In genomic region chr7:77626515-77627306, GRCh38 we compare ENCODE assay signal across 23 cellular contexts.
DNase-seq lines count a peak whose midpoint lies in the region; ATAC-seq, FAIRE-seq and TF ChIP-seq lines count a peak whose summit lies in the region.
"Had no signal": no experiment of that assay in that cellular context is flagged by ENCODE, and none has a peak within 500 bp of the region (broad histone marks: within the 10 kb centered on the region; RNA-seq: fewer than 3 reads in every experiment).

No MANE protein-coding gene starts in this region.

- no peak overlapping the region for H3K9ac ChIP-seq in astrocyte (ENCODE audit: low read length)

- no peaks in the 10 kb centered on the region for H3K9me3 Mint-ChIP-seq in stimulated activated naive CD8-positive, alpha-beta T cell treated with anti-CD3 and anti-CD28 coated beads, Interleukin-15, Interleukin-2, amounts not matched to agents 100 ng/mL and 50 ng/mL, for 24 hours
- H3K9me3 Mint-ChIP-seq in astrocyte (ENCODE audit: unreplicated experiment), result no peaks in the 10 kb centered on the region
- H3K9me3 Mint-ChIP-seq: activated T-cell treated with anti-CD3 and anti-CD28 coated beads, Interleukin-2, amount 50 U/mL, for 4 hours; IgD-negative memory B cell had no signal

- H3K27me3 Mint-ChIP-seq in stimulated activated naive CD8-positive, alpha-beta T cell treated with anti-CD3 and anti-CD28 coated beads, Interleukin-15, Interleukin-2, amounts not matched to agents 100 ng/mL and 50 ng/mL, for 24 hours, result no peaks in the 10 kb centered on the region
- H3K27me3 Mint-ChIP-seq in astrocyte (ENCODE audit: low read depth, unreplicated experiment), result no peaks in the 10 kb centered on the region
- H3K27me3 Mint-ChIP-seq: IgD-negative memory B cell had no signal

- no peak for FAIRE-seq in astrocyte (lab: Jason Lieb, UNC)
- FAIRE-seq: GM19239, TTC549 had no signal

- peaks cover 10% of the 10 kb centered on the region for H3K36me3 Mint-ChIP-seq in stimulated activated naive CD8-positive, alpha-beta T cell treated with anti-CD3 and anti-CD28 coated beads, Interleukin-15, Interleukin-2, amounts not matched to agents 100 ng/mL and 50 ng/mL, for 24 hours (ENCODE audit: low read depth)
- peaks cover 7% of the 10 kb centered on the region for H3K36me3 Mint-ChIP-seq in astrocyte (ENCODE audit: low read depth, unreplicated experiment)

- H3K4me2 ChIP-seq in astrocyte (ENCODE audit: low read length), result no peak overlapping the region

- DNase-seq in stimulated activated naive CD8-positive, alpha-beta T cell treated with anti-CD3 and anti-CD28 coated beads, Interleukin-15, Interleukin-2, amounts not matched to agents 100 U/mL and 50 U/mL, for 24 hours, result no peak
- no peak for DNase-seq in astrocyte (ENCODE audit: low read depth)
- peak; percentile 15 for DNase-seq in fibroblast of the aortic adventitia (ENCODE audit: low read depth)
- DNase-seq in activated CD4-positive, CD25-positive, alpha-beta regulatory T cell (lab: John Stamatoyannopoulos, UW), result no peak
- no peak for DNase-seq in stimulated activated naive CD4-positive, alpha-beta T cell treated with Interleukin-2 at 50 U/mL for 16 hours (lab: John Stamatoyannopoulos, UW)
- DNase-seq in GM20000 (ENCODE audit: low spot score), result no peak
- DNase-seq: activated CD8-positive, alpha-beta memory T cell treated with anti-CD3 and anti-CD28 coated beads for 24 hours; activated T-cell treated with anti-CD3 and anti-CD28 coated beads, Interleukin-2, amount 50 U/mL, for 4 hours; adrenal gland; C1 segment of cervical spinal cord; glutamatergic neuron; NCI-H1105 treated with DMSO at 0.1 percent for 48 hours; NCI-H2081; NCI-H510A treated with DMSO at 0.1 percent for 48 hours; NK-92 treated with Interleukin-12 subunit alpha and Interleukin-12 subunit beta, amount 100 ng/mL, for 24 hours; substantia nigra had no signal

- no peaks in the 10 kb centered on the region for H3K27me3 ChIP-seq in astrocyte (ENCODE audit: insufficient read depth, low read length)
- H3K27me3 ChIP-seq: adrenal gland, SJSA1 had no signal

- no peak overlapping the region for H3K4me3 ChIP-seq in astrocyte (ENCODE audit: insufficient read depth, low read depth, low read length)
- H3K4me3 ChIP-seq in fibroblast of the aortic adventitia (ENCODE audit: low read depth, low read length), result no peak overlapping the region
- H3K4me3 ChIP-seq: adrenal gland, coronary artery, lung, SJSA1 had no signal

- peak overlapping the region; percentile 8 for H3K27ac Mint-ChIP-seq in stimulated activated naive CD8-positive, alpha-beta T cell treated with anti-CD3 and anti-CD28 coated beads, Interleukin-15, Interleukin-2, amounts not matched to agents 100 ng/mL and 50 ng/mL, for 24 hours
- H3K27ac Mint-ChIP-seq in astrocyte (ENCODE audit: unreplicated experiment), result no peak overlapping the region

- no peak overlapping the region for H3K4me3 Mint-ChIP-seq in stimulated activated naive CD8-positive, alpha-beta T cell treated with anti-CD3 and anti-CD28 coated beads, Interleukin-15, Interleukin-2, amounts not matched to agents 100 ng/mL and 50 ng/mL, for 24 hours
- peak overlapping the region; percentile 14 for H3K4me3 Mint-ChIP-seq in astrocyte (ENCODE audit: unreplicated experiment)
- H3K4me3 Mint-ChIP-seq: activated T-cell treated with anti-CD3 and anti-CD28 coated beads, Interleukin-2, amount 50 U/mL, for 4 hours; IgD-negative memory B cell had no signal

- H3K79me2 ChIP-seq in astrocyte (ENCODE audit: insufficient read depth, low read length), result peaks cover 36% of the 10 kb centered on the region

- no peaks in the 10 kb centered on the region for H3K4me1 ChIP-seq in astrocyte (ENCODE audit: insufficient read depth, low read length)

- H4K20me1 ChIP-seq in astrocyte (ENCODE audit: insufficient read depth, low read length), result peaks cover 26% of the 10 kb centered on the region

- H2AFZ ChIP-seq in astrocyte (ENCODE audit: low read depth, low read length), result no peak overlapping the region

- H3K9me3 ChIP-seq in astrocyte (ENCODE audit: insufficient read depth, low read depth, low read length), result no peaks in the 10 kb centered on the region
- H3K9me3 ChIP-seq: adrenal gland, SJSA1 had no signal

- TF ChIP-seq CTCF in astrocyte (IDR thresholded peaks at IDR 0.05; ENCODE audit: insufficient read depth, low read depth, low read length) (no peak), fibroblast of the aortic adventitia (IDR thresholded peaks at IDR 0.05; ENCODE audit: insufficient read depth, low read length) (no peak), GM20000 (IDR thresholded peaks at IDR 0.05; ENCODE audit: extremely low read depth, missing control alignments) (no peak)

- H3K36me3 ChIP-seq in astrocyte (ENCODE audit: insufficient read depth, low read length), result peaks cover 28% of the 10 kb centered on the region

- ATAC-seq in stimulated activated naive CD8-positive, alpha-beta T cell treated with anti-CD3 and anti-CD28 coated beads, Interleukin-15, Interleukin-2, amounts not matched to agents 100 U/mL and 50 U/mL, for 24 hours, result no peak
- ATAC-seq: activated T-cell treated with anti-CD3 and anti-CD28 coated beads, Interleukin-2, amount 50 U/mL, for 4 hours had no signal

- H3K27ac ChIP-seq in astrocyte (ENCODE audit: low read depth, low read length), result no peak overlapping the region
- H3K27ac ChIP-seq: coronary artery, SJSA1 had no signal

- H3K4me1 Mint-ChIP-seq in stimulated activated naive CD8-positive, alpha-beta T cell treated with anti-CD3 and anti-CD28 coated beads, Interleukin-15, Interleukin-2, amounts not matched to agents 100 ng/mL and 50 ng/mL, for 24 hours (ENCODE audit: low read depth), result peaks cover 6% of the 10 kb centered on the region
- H3K4me1 Mint-ChIP-seq in astrocyte (ENCODE audit: low read depth, unreplicated experiment), result peaks cover 10% of the 10 kb centered on the region
